ENCODE assay signal across 23 cellular contexts in genomic region chr20:61659652-61660346, GRCh38.
DNase-seq lines count a peak whose midpoint lies in the region; ATAC-seq, FAIRE-seq and TF ChIP-seq lines count a peak whose summit lies in the region.
"Had no signal": no experiment of that assay in that cellular context is flagged by ENCODE, and none has a peak within 500 bp of the region (broad histone marks: within the 10 kb centered on the region; RNA-seq: fewer than 3 reads in every experiment).

No MANE protein-coding gene starts in this region.

- H2BK20ac ChIP-seq in IMR-90 (ENCODE audit: low read depth, low read length), result no peak overlapping the region

- no peak overlapping the region for H2AK9ac ChIP-seq in IMR-90 (replicated peaks; ENCODE audit: low read depth, low read length, poor library complexity)

- peaks cover under 1 to 3% (median 2%) of the 10 kb centered on the region in 11 experiments; a peak in 18 of 22 replicates for H3K9me3 ChIP-seq in BLaER1 treated with 17β-estradiol and CSF1 and Interleukin-3, amounts not matched to agents 10 nM and 100 nM (replicated peaks in 1 of 11)
- no peaks in the 10 kb centered on the region; the same call in 1 of the 2 replicates for H3K9me3 ChIP-seq in IMR-90 (ENCODE audit: control insufficient read depth, insufficient read depth, low read length)
- H3K9me3 ChIP-seq: SK-N-SH had no signal

- H3K4ac ChIP-seq in IMR-90 (ENCODE audit: low read depth, low read length), result no peak overlapping the region

- H3K23ac ChIP-seq in IMR-90 (ENCODE audit: low read depth, low read length), result no peak overlapping the region

- no peaks in the 10 kb centered on the region; a peak in 2 of 22 replicates for H4K20me1 ChIP-seq in BLaER1 treated with 17β-estradiol and CSF1 and Interleukin-3, amounts not matched to agents 10 nM and 100 nM
- H4K20me1 ChIP-seq in IMR-90 (ENCODE audit: insufficient read depth, low read length), result no peaks in the 10 kb centered on the region

- no peak for TF ChIP-seq RAD21 in IMR-90 (IDR thresholded peaks at IDR 0.05; ENCODE audit: low read length)

- H3K4me3 Mint-ChIP-seq in nephron, result no peak overlapping the region
- no peak overlapping the region for H3K4me3 Mint-ChIP-seq in activated CD4-positive, alpha-beta memory T cell treated with anti-CD3 and anti-CD28 coated beads for 36 hours
- H3K4me3 Mint-ChIP-seq: CD4-positive, alpha-beta memory T cell; GM23338 had no signal

- H4K91ac ChIP-seq in IMR-90 (ENCODE audit: insufficient read depth, low read depth, low read length), result no peak overlapping the region

- 72% methylated on average over 10 of the region's 20 CpGs; no CpG with 5 or more reads in 1 of the 2 experiments for WGBS in IMR-90 (ENCODE audit: extremely low coverage in 2 of 2, insufficient read length in 1 of 2), 2 experiments

- CTCF ChIA-PET in IMR-90 (lab: Yijun Ruan, JAX), result no interaction called here
- CTCF ChIA-PET in activated CD4-positive, alpha-beta memory T cell treated with anti-CD3 and anti-CD28 coated beads for 36 hours (lab: Charles Lee), result no interaction called here

- no peak overlapping the region for H3K18ac ChIP-seq in IMR-90 (ENCODE audit: low read depth, low read length)

- intact Hi-C loops in IMR-90 (cut with micrococcal nuclease), result no loop called here
- intact Hi-C loops in activated CD4-positive, alpha-beta memory T cell treated with anti-CD3 and anti-CD28 coated beads for 36 hours (cut with micrococcal nuclease), result no loop called here

- DNase-seq in IMR-90 (no peak), NCI-H69 (lab: John Stamatoyannopoulos, UW) (peak; percentile 33), DMS 273 (lab: John Stamatoyannopoulos, UW; ENCODE audit: unreplicated experiment) (no peak), HTR-8/SVneo (ENCODE audit: insufficient read length, low spot score) (no peak)
- no peak for DNase-seq in activated CD4-positive, alpha-beta memory T cell treated with anti-CD3 and anti-CD28 coated beads for 36 hours
- DNase-seq in stimulated activated CD4-positive, alpha-beta T cell treated with anti-CD3 and anti-CD28 coated beads, Interleukin-2, amount 100 ng/mL, for 48 hours, result no peak
- DNase-seq: ACHN; AML-193; CD4-positive, alpha-beta memory T cell; MV-4-11; NCI-H1436 treated with DMSO at 0.1 percent for 48 hours; NCI-H2029; NCI-H446 treated with DMSO at 0.1 percent for 48 hours; SHP77 treated with DMSO at 0.1 percent for 48 hours; SK-N-SH had no signal

- no peaks in the 10 kb centered on the region for H3K9me1 ChIP-seq in IMR-90 (ENCODE audit: insufficient read depth, low read length)

- FAIRE-seq in HTR-8/SVneo (lab: Jason Lieb, UNC), result no peak
- FAIRE-seq: GM12892, GM18507, K562, RCC 7860 had no signal

- no peaks in the 10 kb centered on the region for H3K79me1 ChIP-seq in IMR-90 (ENCODE audit: low read depth in 1 of 2, low read length in 2 of 2)

- in situ Hi-C loops in IMR-90 (cut with MboI; ENCODE audit: low sequenced_read_pairs), result no loop called here

- H3K9ac ChIP-seq in BLaER1 treated with 17β-estradiol and CSF1 and Interleukin-3, amounts not matched to agents 10 nM and 100 nM, result peak overlapping the region in 8 of 11 experiments; percentile 3 to 37 (median 16); a peak in 6 of 22 replicates
- no peak overlapping the region for H3K9ac ChIP-seq in IMR-90 (ENCODE audit: low read depth, low read length)
- H3K9ac ChIP-seq: SK-N-SH had no signal

- peak overlapping the region in 3 of 10 experiments; percentile 17 to 39 (median 28); a peak in 3 of 20 replicates for H3K4me3 ChIP-seq in BLaER1 treated with 17β-estradiol and CSF1 and Interleukin-3, amounts not matched to agents 10 nM and 100 nM
- no peak overlapping the region for H3K4me3 ChIP-seq in IMR-90 (ENCODE audit: insufficient read depth, low read depth, low read length)
- H3K4me3 ChIP-seq: GM23338, K562 had no signal

- POLR2A ChIA-PET in IMR-90 (lab: Charles Lee; ENCODE audit: unreplicated experiment), result no interaction called here
- POLR2A ChIA-PET in activated CD4-positive, alpha-beta memory T cell treated with anti-CD3 and anti-CD28 coated beads for 36 hours (lab: Charles Lee), result no interaction called here

- H3K27ac ChIP-seq in BLaER1 treated with 17β-estradiol and CSF1 and Interleukin-3, amounts not matched to agents 10 nM and 100 nM, result peak overlapping the region in 5 of 11 experiments; percentile 7 to 41 (median 36); a peak in 6 of 22 replicates
- no peak overlapping the region for H3K27ac ChIP-seq in IMR-90 (ENCODE audit: insufficient read depth, low read length)

- peaks cover 17% of the 10 kb centered on the region for H3K27me3 Mint-ChIP-seq in nephron (ENCODE audit: low read depth)
- H3K27me3 Mint-ChIP-seq in activated CD4-positive, alpha-beta memory T cell treated with anti-CD3 and anti-CD28 coated beads for 36 hours, result no peaks in the 10 kb centered on the region

- no peaks in the 10 kb centered on the region for H3K36me3 Mint-ChIP-seq in nephron (ENCODE audit: low read depth)
- H3K36me3 Mint-ChIP-seq in activated CD4-positive, alpha-beta memory T cell treated with anti-CD3 and anti-CD28 coated beads for 36 hours, result no peaks in the 10 kb centered on the region
- H3K36me3 Mint-ChIP-seq: CD4-positive, alpha-beta memory T cell had no signal

- no peak for TF ChIP-seq POLR2A in IMR-90 (IDR thresholded peaks at IDR 0.05; ENCODE audit: low read depth, low read length)

- H3K14ac ChIP-seq in IMR-90 (replicated peaks; ENCODE audit: low read depth, low read length), result no peak overlapping the region

- peak; percentile 11; the same call in 1 of the 2 replicates for ATAC-seq in IMR-90 (ENCODE audit: low read depth)
- ATAC-seq: GM23338, HCT116, K562 had no signal

- no peak overlapping the region for H4K5ac ChIP-seq in IMR-90 (ENCODE audit: low read depth, low read length)

- no peak overlapping the region for H3K56ac ChIP-seq in IMR-90 (ENCODE audit: extremely low read depth, insufficient read depth, low read length)

- no TSS peak for BruUV-seq in IMR-90 (replicated peaks; lab: Mats Ljungman, UMichigan)

- H3K27me3 ChIP-seq in BLaER1 treated with 17β-estradiol and CSF1 and Interleukin-3, amounts not matched to agents 10 nM and 100 nM, result no peaks in the 10 kb centered on the region
- H3K27me3 ChIP-seq in IMR-90 (ENCODE audit: control insufficient read depth, insufficient read depth, low read length), result no peaks in the 10 kb centered on the region

- no peak overlapping the region for H2BK120ac ChIP-seq in IMR-90 (ENCODE audit: low read depth, low read length)

- H3K36me3 ChIP-seq in BLaER1 treated with 17β-estradiol and CSF1 and Interleukin-3, amounts not matched to agents 10 nM and 100 nM, result no peaks in the 10 kb centered on the region
- H3K36me3 ChIP-seq in IMR-90 (ENCODE audit: control insufficient read depth, insufficient read depth, low read length), result no peaks in the 10 kb centered on the region

- dilution Hi-C loops in IMR-90 (cut with HindIII; ENCODE audit: low sequenced_read_pairs, unreplicated experiment), result no loop called here

- H3K27ac Mint-ChIP-seq in nephron, result peak overlapping the region in 2 of 3 experiments; percentile 39 to 51
- H3K27ac Mint-ChIP-seq in activated CD4-positive, alpha-beta memory T cell treated with anti-CD3 and anti-CD28 coated beads for 36 hours, result no peak overlapping the region
- H3K27ac Mint-ChIP-seq: CD4-positive, alpha-beta memory T cell; GM23338 had no signal

- H3K4me1 ChIP-seq in BLaER1 treated with 17β-estradiol and CSF1 and Interleukin-3, amounts not matched to agents 10 nM and 100 nM, result peaks cover 8 to 73% (median 55%) of the 10 kb centered on the region in 10 experiments; a peak in 19 of 20 replicates
- H3K4me1 ChIP-seq in IMR-90 (ENCODE audit: control insufficient read depth, insufficient read depth, low read length), result no peaks in the 10 kb centered on the region

- H4K8ac ChIP-seq in IMR-90 (ENCODE audit: low read depth in 2 of 2, low read length in 2 of 2), result no peak overlapping the region

- no peak overlapping the region for H2AFZ ChIP-seq in IMR-90 (replicated peaks; ENCODE audit: low read length, poor library complexity)
- H2AFZ ChIP-seq: GM23338 had no signal

- peaks cover 12% of the 10 kb centered on the region for H3K4me1 Mint-ChIP-seq in nephron
- no peaks in the 10 kb centered on the region for H3K4me1 Mint-ChIP-seq in activated CD4-positive, alpha-beta memory T cell treated with anti-CD3 and anti-CD28 coated beads for 36 hours (ENCODE audit: low read depth)
- H3K4me1 Mint-ChIP-seq: CD4-positive, alpha-beta memory T cell had no signal

- peak overlapping the region; percentile 71 to 94 (median 90) for H3K4me2 ChIP-seq in BLaER1 treated with 17β-estradiol and CSF1 and Interleukin-3, amounts not matched to agents 10 nM and 100 nM
- no peak overlapping the region for H3K4me2 ChIP-seq in IMR-90 (ENCODE audit: low read depth, low read length)
- H3K4me2 ChIP-seq: GM23338, SK-N-SH had no signal

- H3K9me3 Mint-ChIP-seq in nephron, result no peaks in the 10 kb centered on the region
- H3K9me3 Mint-ChIP-seq in activated CD4-positive, alpha-beta memory T cell treated with anti-CD3 and anti-CD28 coated beads for 36 hours, result no peaks in the 10 kb centered on the region

- no peak for TF ChIP-seq CTCF in IMR-90 (conservative IDR thresholded peaks at IDR 0.05; ENCODE audit: low read depth, low read length)
- TF ChIP-seq CTCF in nephron (IDR thresholded peaks at IDR 0.05; ENCODE audit: unreplicated experiment in 3 of 3), result no peak

- no peak overlapping the region for H2BK5ac ChIP-seq in IMR-90 (ENCODE audit: low read depth, low read length, poor library complexity, severe bottlenecking)

- H2AK5ac ChIP-seq in IMR-90 (ENCODE audit: low read depth, low read length), result no peak overlapping the region

- no peak overlapping the region for H2BK15ac ChIP-seq in IMR-90 (ENCODE audit: low read depth, low read length)

TF ChIP-seq in IMR-90, 13 proteins besides CTCF, POLR2A, EP300 and RAD21 (continues in another document):
- TF ChIP-seq NFE2L2 (IDR thresholded peaks at IDR 0.05; ENCODE audit: low read depth, low read length), result no peak
- TF ChIP-seq MAZ (IDR thresholded peaks at IDR 0.05; ENCODE audit: borderline replicate concordance, low read depth, low read length), result no peak
- no peak for TF ChIP-seq BHLHE40 (IDR thresholded peaks at IDR 0.05; ENCODE audit: low read depth, low read length)
- TF ChIP-seq CHD1 (IDR thresholded peaks at IDR 0.05; ENCODE audit: low read depth, low read length), result no peak
- TF ChIP-seq FOS (IDR thresholded peaks at IDR 0.05; ENCODE audit: low read depth, low read length), result no peak
- TF ChIP-seq ELK1 (IDR thresholded peaks at IDR 0.05; ENCODE audit: borderline replicate concordance, low read depth, low read length), result no peak
- TF ChIP-seq MAFK (IDR thresholded peaks at IDR 0.05; ENCODE audit: low read depth, low read length), result no peak
- TF ChIP-seq RFX5 (IDR thresholded peaks at IDR 0.05; ENCODE audit: low read depth, low read length), result no peak
